Comparison of ENCODE assay signal across 21 cellular contexts in genomic region chr16:27333549-27333948, GRCh38. TPM values are rescaled to one million over a fixed set of nuclear protein-coding genes. Genes with fewer than 3 reads are reported as not detected.
A peak's percentile ranks its signal among the peaks of the same experiment; 100 is the strongest.
DNase-seq lines count a peak whose midpoint lies in the region; ATAC-seq, FAIRE-seq and TF ChIP-seq lines count a peak whose summit lies in the region.
"Had no signal": no experiment of that assay in that cellular context is flagged by ENCODE, and none has a peak within 500 bp of the region (broad histone marks: within the 10 kb centered on the region; RNA-seq: fewer than 3 reads in every experiment).

No MANE protein-coding gene starts in this region.

- no peak for TF ChIP-seq CTCF in CD4-positive, alpha-beta T cell (IDR thresholded peaks at IDR 0.05)
- no peak for TF ChIP-seq CTCF in gastroesophageal sphincter (IDR thresholded peaks at IDR 0.05)

- H3K27ac ChIP-seq in CD4-positive, alpha-beta T cell (ENCODE audit: low read depth, low read length) = no peak overlapping the region
- H3K27ac ChIP-seq in gastroesophageal sphincter (peak overlapping the region; percentile 90 to 99 (median 98)), rectal smooth muscle tissue (ENCODE audit: low read depth, low read length) (peak overlapping the region; percentile 99)
- H3K27ac ChIP-seq: HL-60 had no signal

- no peak overlapping the region for H3K4me3 Mint-ChIP-seq in CD4-positive, alpha-beta T cell
- H3K4me3 Mint-ChIP-seq: activated CD4-positive, alpha-beta memory T cell treated with anti-CD3 and anti-CD28 coated beads, Interleukin-2, amount 10 ng/mL, durations not matched to agents 7 days and 5 days; CD4-positive, CD25-positive, alpha-beta regulatory T cell had no signal

- POLR2A ChIA-PET in CD4-positive, alpha-beta T cell (lab: Charles Lee) = no interaction called here

- 79% methylated on average over 2 of the region's 3 CpGs; no CpG with 5 or more reads in 1 of the 2 donors for WGBS in gastroesophageal sphincter (ENCODE audit: low coverage in 1 of 2), 2 donors

- TF ChIP-seq EP300 in gastroesophageal sphincter (IDR thresholded peaks at IDR 0.05) = no peak

- no peak for TF ChIP-seq POLR2A in gastroesophageal sphincter (IDR thresholded peaks at IDR 0.05)

- no peaks in the 10 kb centered on the region for H3K9me3 Mint-ChIP-seq in CD4-positive, alpha-beta T cell
- H3K9me3 Mint-ChIP-seq: activated CD4-positive, alpha-beta memory T cell treated with anti-CD3 and anti-CD28 coated beads, Interleukin-2, amount 10 ng/mL, durations not matched to agents 7 days and 5 days; CD4-positive, CD25-positive, alpha-beta regulatory T cell had no signal

- DNase-seq in CD4-positive, alpha-beta T cell = no peak
- DNase-seq in NCI-H524 (lab: John Stamatoyannopoulos, UW) (peak; percentile 94 to 96), frontal cortex (ENCODE audit: low spot score in 2 of 2) (no peak), GM03348 (ENCODE audit: low spot score) (no peak), HuH-7 (ENCODE audit: low spot score) (no peak)
- DNase-seq: activated CD4-positive, alpha-beta memory T cell treated with anti-CD3 and anti-CD28 coated beads, Interleukin-2, amount 10 ng/mL, durations not matched to agents 7 days and 5 days; activated CD4-positive, CD25-positive, alpha-beta regulatory T cell; activated gamma-delta T cell; CD4-positive, CD25-positive, alpha-beta regulatory T cell; dermis blood vessel endothelial cell; hippocampal formation; NCI-H1436 treated with DMSO at 0.1 percent for 48 hours; stimulated activated CD4-positive, alpha-beta T cell treated with anti-CD3 and anti-CD28 coated beads, Interleukin-12 subunit alpha, Interleukin-12 subunit beta, amount 100 ng/mL, for 4 hours; T1000 had no signal

- H3K4me3 ChIP-seq in gastroesophageal sphincter = peak overlapping the region in 1 of 2 donors; percentile 27
- peak overlapping the region; percentile 71 for H3K4me3 ChIP-seq in rectal smooth muscle tissue (ENCODE audit: low read length)
- H3K4me3 ChIP-seq: adrenal gland had no signal

- CTCF ChIA-PET in CD4-positive, alpha-beta T cell (lab: Charles Lee) = interaction anchor here (1.3 kb wide), 1 partner anchor 99 kb away, joined by 5 read pairs; no protein-coding TSS in a partner anchor

- no peaks in the 10 kb centered on the region for H3K9me3 ChIP-seq in CD4-positive, alpha-beta T cell (ENCODE audit: control insufficient read depth, low read length)
- H3K9me3 ChIP-seq in gastroesophageal sphincter = no peaks in the 10 kb centered on the region
- H3K9me3 ChIP-seq: adrenal gland had no signal

- no peak for FAIRE-seq in frontal cortex (lab: Jason Lieb, UNC)
- FAIRE-seq: GM18507, urothelium cell line had no signal

- H3K4me1 Mint-ChIP-seq in CD4-positive, alpha-beta T cell (ENCODE audit: low read depth) = peaks cover 74% of the 10 kb centered on the region

- peaks cover 87% of the 10 kb centered on the region for H3K36me3 Mint-ChIP-seq in CD4-positive, alpha-beta T cell (ENCODE audit: low read depth)

- no peaks in the 10 kb centered on the region for H3K27me3 Mint-ChIP-seq in CD4-positive, alpha-beta T cell
- H3K27me3 Mint-ChIP-seq: activated CD4-positive, alpha-beta memory T cell treated with anti-CD3 and anti-CD28 coated beads, Interleukin-2, amount 10 ng/mL, durations not matched to agents 7 days and 5 days; CD4-positive, CD25-positive, alpha-beta regulatory T cell had no signal

- H3K36me3 ChIP-seq in gastroesophageal sphincter (peaks cover 0 to 42% of the 10 kb centered on the region in 2 donors), rectal smooth muscle tissue (ENCODE audit: control insufficient read depth, insufficient read depth, low read length) (peaks cover 13% of the 10 kb centered on the region)

- H3K9ac ChIP-seq in rectal smooth muscle tissue (ENCODE audit: low read length) = peak overlapping the region; percentile 64

- ATAC-seq in CD4-positive, alpha-beta T cell (ENCODE audit: poor library complexity) = no peak
- ATAC-seq in gastroesophageal sphincter = no peak
- ATAC-seq: Right ventricle myocardium inferior had no signal

- intact Hi-C loops in CD4-positive, alpha-beta T cell (cut with DNase I, micrococcal nuclease) = no loop called here

- H3K4me1 ChIP-seq in gastroesophageal sphincter (peaks cover 15 to 100% (median 42%) of the 10 kb centered on the region in 3 donors), rectal smooth muscle tissue (ENCODE audit: control insufficient read depth, insufficient read depth, low read length) (peaks cover 31% of the 10 kb centered on the region)

- peak overlapping the region; percentile 47 for H3K27ac Mint-ChIP-seq in CD4-positive, alpha-beta T cell
- H3K27ac Mint-ChIP-seq: activated CD4-positive, alpha-beta memory T cell treated with anti-CD3 and anti-CD28 coated beads, Interleukin-2, amount 10 ng/mL, durations not matched to agents 7 days and 5 days had no signal

- no peaks in the 10 kb centered on the region for H3K27me3 ChIP-seq in CD4-positive, alpha-beta T cell (ENCODE audit: control insufficient read depth, insufficient read depth, low read length)
- no peaks in the 10 kb centered on the region for H3K27me3 ChIP-seq in gastroesophageal sphincter
- H3K27me3 ChIP-seq in rectal smooth muscle tissue (ENCODE audit: control insufficient read depth, insufficient read depth, low read length) = no peaks in the 10 kb centered on the region
- H3K27me3 ChIP-seq: adrenal gland had no signal

RNA-seq across cellular contexts. Expression of gene IL4R, which starts 19.8 kb away (rescaled TPM):
- 100 to 1,000 TPM; 145 to 147 TPM for total RNA-seq in CD4-positive, alpha-beta T cell
- 100 to 1,000 TPM in 2 of 4 donors, 10 to 100 TPM in 2; 72.3 to 212 (median 110) TPM for total RNA-seq in gastroesophageal sphincter
- 1.6 TPM for total RNA-seq in frontal cortex

Comparison
In these comparisons a context has a peak if more than half of its experiments do, and no peak if none do; other contexts are left out.
1. DNase-seq: peak in NCI-H524 (2 of 2); none in CD4-positive, alpha-beta T cell (0 of 10), frontal cortex (0 of 2), GM03348 (single experiment) and HuH-7 (single experiment).
2. RNA of gene IL4R, which starts 19.8 kb away (total RNA-seq): 145 to 147 TPM in CD4-positive, alpha-beta T cell and 72.3 to 212 TPM in gastroesophageal sphincter; 1.6 TPM in frontal cortex (single experiment); every median in the first group is over 10 times any median in the second.